ENCODE assay signal across 10 cellular contexts in the genomic region with DNA sequence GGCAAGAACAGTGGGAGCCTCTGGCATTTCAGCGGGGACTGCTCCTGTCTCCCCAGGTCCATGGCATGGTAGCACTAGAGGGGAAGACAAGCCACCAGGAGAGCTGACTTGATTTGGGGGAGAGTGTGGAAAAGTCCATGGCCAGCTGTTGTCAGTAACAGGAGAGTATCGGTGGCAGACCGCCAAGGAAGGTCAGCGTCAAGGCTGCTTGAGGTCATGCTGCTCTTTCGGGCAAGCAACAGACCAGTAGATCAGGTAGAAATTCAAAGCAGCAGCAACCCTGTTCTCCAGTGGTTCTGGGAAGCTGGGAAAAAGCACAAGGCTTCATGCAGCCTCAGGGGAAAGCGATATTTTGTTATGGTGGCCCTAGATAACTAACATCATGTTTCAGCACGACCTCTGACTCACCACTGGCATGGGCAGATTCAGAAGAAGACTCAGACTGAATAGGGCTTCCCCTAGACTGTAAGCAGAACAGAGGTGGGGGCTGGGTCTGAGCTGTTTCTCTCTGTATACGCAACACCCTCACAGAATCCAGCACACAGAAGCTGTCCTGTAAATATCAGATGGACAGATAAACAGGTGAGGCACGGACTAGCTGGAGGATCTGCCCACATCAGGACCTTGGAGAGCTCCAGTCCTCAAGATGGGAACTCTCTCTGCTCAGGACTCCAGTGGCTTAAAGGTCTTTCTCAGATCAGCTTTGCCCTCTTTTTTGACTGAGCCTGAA. TPM values are rescaled to one million over a fixed set of nuclear protein-coding genes. Genes with fewer than 3 reads are reported as not detected.
A peak's percentile ranks its signal among the peaks of the same experiment; 100 is the strongest.
DNase-seq lines count a peak whose midpoint lies in the region; ATAC-seq and TF ChIP-seq lines count a peak whose summit lies in the region.
"Had no signal": no experiment of that assay in that cellular context is flagged by ENCODE, and none has a peak within 500 bp of the region (broad histone marks: within the 10 kb centered on the region; RNA-seq: fewer than 3 reads in every experiment).

No MANE protein-coding gene starts in this region.

- H3K27ac ChIP-seq in left lung = no peak overlapping the region
- no peak overlapping the region for H3K27ac ChIP-seq in left ventricle myocardium inferior (replicated peaks)
- H3K27ac ChIP-seq: body of pancreas, stomach had no signal

- no peak overlapping the region for H3K9ac ChIP-seq in adipocyte (ENCODE audit: low read length)

- H3K4me3 ChIP-seq in LNCaP clone FGC (ENCODE audit: low read depth, low read length) (no peak overlapping the region), adipocyte (ENCODE audit: low read length) (no peak overlapping the region), left lung (no peak overlapping the region), left ventricle myocardium inferior (no peak overlapping the region)
- H3K4me3 ChIP-seq: body of pancreas, stomach had no signal

- TF ChIP-seq CTCF in GM13977 (IDR thresholded peaks at IDR 0.05; ENCODE audit: extremely low read depth, insufficient read depth, missing control alignments) = no peak
- no peak for TF ChIP-seq CTCF in LNCaP clone FGC (IDR thresholded peaks at IDR 0.05; ENCODE audit: control insufficient read depth, extremely low read depth, insufficient read depth)
- no peak for TF ChIP-seq CTCF in left lung (IDR thresholded peaks at IDR 0.05)
- no peak for TF ChIP-seq CTCF in left ventricle myocardium inferior (IDR thresholded peaks at IDR 0.05; ENCODE audit: borderline replicate concordance)

- H3K9me3 ChIP-seq in adipocyte (ENCODE audit: control insufficient read depth, low read length) (no peaks in the 10 kb centered on the region), left lung (no peaks in the 10 kb centered on the region), left ventricle myocardium inferior (replicated peaks) (peaks cover 11% of the 10 kb centered on the region)
- H3K9me3 ChIP-seq: body of pancreas, stomach had no signal

- no peaks in the 10 kb centered on the region for H3K36me3 ChIP-seq in adipocyte (ENCODE audit: control insufficient read depth, insufficient read depth, low read length, severe bottlenecking)
- no peaks in the 10 kb centered on the region for H3K36me3 ChIP-seq in left lung
- no peaks in the 10 kb centered on the region for H3K36me3 ChIP-seq in left ventricle myocardium inferior
- H3K36me3 ChIP-seq: stomach had no signal

- DNase-seq in GM13977 (ENCODE audit: low spot score) = peak; percentile 25
- DNase-seq in LNCaP clone FGC (ENCODE audit: low read depth) = peak; percentile 56
- DNase-seq in adipocyte (ENCODE audit: low read depth) = peak; percentile 72
- DNase-seq in left lung = no peak
- DNase-seq in left ventricle myocardium inferior = no peak
- DNase-seq in NCI-H1417 (lab: John Stamatoyannopoulos, UW) = no peak
- DNase-seq in NCI-H69 (lab: John Stamatoyannopoulos, UW) = no peak
- DNase-seq: HCEC 1CT, stomach had no signal

- H3K27me3 ChIP-seq in adipocyte (replicated peaks; ENCODE audit: control insufficient read depth, insufficient read depth, low read length) (peaks cover 36% of the 10 kb centered on the region), left lung (peaks cover 24 to 59% of the 10 kb centered on the region in 2 donors), left ventricle myocardium inferior (ENCODE audit: low read depth) (peaks cover 71% of the 10 kb centered on the region)
- H3K27me3 ChIP-seq: body of pancreas had no signal

- ATAC-seq in left lung = peak; percentile 48
- ATAC-seq: body of pancreas had no signal

- in situ Hi-C loops in GM13977 (cut with MboI; ENCODE audit: low pct_unique_long_range_greater_than_20kb, low sequenced_read_pairs, unreplicated experiment) = no loop called here

- intact Hi-C loops in left lung (cut with DNase I) = no loop called here
- intact Hi-C loops in left ventricle myocardium inferior (cut with micrococcal nuclease) = no loop called here

- H3K4me1 ChIP-seq in adipocyte (ENCODE audit: control insufficient read depth, insufficient read depth, low read length) (no peaks in the 10 kb centered on the region), left lung (peaks cover 0 to 8% of the 10 kb centered on the region in 2 donors), left ventricle myocardium inferior (peaks cover 16% of the 10 kb centered on the region)

RNA-seq across cellular contexts. Expression of a gene that starts 35.2 kb away (rescaled TPM):
- total RNA-seq in left lung (1 to 10 TPM; 1.2 TPM), left ventricle myocardium inferior (not detected)

Comparison
In these comparisons a context has a peak if more than half of its experiments do, and no peak if none do; other contexts are left out.
1. DNase-seq: peak in GM13977 (single experiment), LNCaP clone FGC (single experiment) and adipocyte (single experiment); none in left lung (0 of 2), left ventricle myocardium inferior (single experiment), NCI-H1417 (0 of 3) and NCI-H69 (single experiment).